In genomic region chr13:29850213-29850898, GRCh38 we compare ENCODE assay signal across 8 cellular contexts. TPM values are rescaled to one million over a fixed set of nuclear protein-coding genes. Genes with fewer than 3 reads are reported as not detected.
DNase-seq lines count a peak whose midpoint lies in the region; ATAC-seq and TF ChIP-seq lines count a peak whose summit lies in the region.

TSS of gene UBL3 (minus strand) at chr13:29850617. CDS start at chr13:29849538, 1,079 bp downstream.

- 0% methylated on average over 34 of the region's 64 CpGs for WGBS in SK-N-SH (ENCODE audit: low lambda C conversion rate)

- TF ChIP-seq RAD21 in SK-N-SH (IDR thresholded peaks at IDR 0.05; ENCODE audit: low read length) = no peak

- POLR2A ChIA-PET in SK-N-SH (lab: Yijun Ruan, JAX) = interaction anchor here (0.6 to 0.9 kb wide), 5 partner anchors 43 to 347 kb away, joined by 3 to 6 read pairs (median 3); no protein-coding TSS in a partner anchor

- H3K9me2 ChIP-seq in SK-N-SH = no peaks in the 10 kb centered on the region

- H3K9me3 ChIP-seq in SK-N-SH = no peaks in the 10 kb centered on the region

- H3F3A ChIP-seq in SK-N-SH (replicated peaks; ENCODE audit: insufficient read depth) = peaks cover 10% of the 10 kb centered on the region

- TF ChIP-seq CTCF in SK-N-SH (IDR thresholded peaks at IDR 0.05) = no peak

- peak within 1 kb of the TSS; percentile 81 for H3K4me3 ChIP-seq in GM08714 (ENCODE audit: low read length)
- peak within 1 kb of the TSS; percentile 73 to 97 for H3K4me3 ChIP-seq in SK-N-SH (ENCODE audit: low read depth in 2 of 2, low read length in 1 of 2)

- peak; percentile 94 for DNase-seq in NCI-H1092 (lab: John Stamatoyannopoulos, UW)
- peak; percentile 97 for DNase-seq in SK-N-SH
- peak; percentile 95 for DNase-seq in activated naive CD4-positive, alpha-beta T cell treated with anti-CD3 and anti-CD28 coated beads, Interleukin-2, amount 50 U/mL, for 16 hours
- peak; percentile 97 for DNase-seq in globus pallidus (ENCODE audit: low spot score)
- DNase-seq in non-pigmented ciliary epithelial cell (ENCODE audit: low read depth) = peak; percentile 86
- DNase-seq in substantia nigra (lab: John Stamatoyannopoulos, UW) = peak; percentile 80 to 98 (median 95)

- no peak for TF ChIP-seq EP300 in SK-N-SH (IDR thresholded peaks at IDR 0.05; ENCODE audit: borderline replicate concordance in 1 of 2, low read depth in 1 of 2, low read length in 1 of 2)

- peaks cover 11 to 24% of the 10 kb centered on the region in 2 experiments; a peak in 3 of 4 replicates for H3K4me1 ChIP-seq in SK-N-SH (ENCODE audit: control insufficient read depth in 1 of 2, insufficient read depth in 2 of 2, low read depth in 1 of 2, low read length in 1 of 2)

- CTCF ChIA-PET in SK-N-SH (lab: Yijun Ruan, JAX) = interaction anchor here (0.9 to 14.5 kb wide), 6 partner anchors 79 to 342 kb away, joined by 5 to 193 read pairs (median 6); no protein-coding TSS in a partner anchor

- H3K9ac ChIP-seq in SK-N-SH = peak within 1 kb of the TSS; percentile 84

- H3K27ac ChIP-seq in SK-N-SH (ENCODE audit: low read depth in 2 of 2, low read length in 1 of 2) = peak within 1 kb of the TSS; percentile 96
- H3K27ac ChIP-seq in substantia nigra (ENCODE audit: low read depth, low read length, poor library complexity, severe bottlenecking) = peak within 1 kb of the TSS; percentile 96

- H3K79me2 ChIP-seq in SK-N-SH (ENCODE audit: insufficient read depth) = peaks cover 43% of the 10 kb centered on the region

- peak; percentile 91 for ATAC-seq in HG02588 (IDR thresholded peaks at IDR 0.05; ENCODE audit: unreplicated experiment)

- peak within 1 kb of the TSS; percentile 74 for H2AFZ ChIP-seq in SK-N-SH (ENCODE audit: low read depth)

- peak within 1 kb of the TSS; percentile 83 for H3K4me2 ChIP-seq in SK-N-SH

- H3K36me3 ChIP-seq in SK-N-SH (replicated peaks in 1 of 2; ENCODE audit: control insufficient read depth in 1 of 2, insufficient read depth in 2 of 2, low read length in 1 of 2) = no peaks in the 10 kb centered on the region

- H4K20me1 ChIP-seq in SK-N-SH (ENCODE audit: insufficient read depth) = no peaks in the 10 kb centered on the region; the same call in 1 of the 2 replicates

- H3K27me3 ChIP-seq in SK-N-SH (ENCODE audit: insufficient read depth) = no peaks in the 10 kb centered on the region

TF ChIP-seq in SK-N-SH, 30 proteins besides CTCF, POLR2A, EP300 and RAD21 (continues in another document):
- TF ChIP-seq NFIC (IDR thresholded peaks at IDR 0.05; ENCODE audit: borderline replicate concordance) (no peak), RCOR1 (IDR thresholded peaks at IDR 0.05; ENCODE audit: low read length) (no peak; the same call in 1 of the 2 replicates), EZH2phosphoT487 (IDR thresholded peaks at IDR 0.05; ENCODE audit: borderline replicate concordance, low read depth) (no peak), SIN3A (IDR thresholded peaks at IDR 0.05; ENCODE audit: borderline replicate concordance, low read depth, low read length) (peak; percentile 69; the same call in 1 of the 2 replicates), FOXJ3 (CRISPR knock-in tag; IDR thresholded peaks at IDR 0.05) (no peak), RFX5 (IDR thresholded peaks at IDR 0.05; ENCODE audit: low read length) (no peak), IRF3 (IDR thresholded peaks at IDR 0.05; ENCODE audit: low read depth, low read length) (no peak), FOSL2 (IDR thresholded peaks at IDR 0.05; ENCODE audit: borderline replicate concordance, low read depth) (no peak), TCF12 (IDR thresholded peaks at IDR 0.05) (0 out of 2 replicates have a peak, but pooled peaks have one; percentile 17), FOXM1 (IDR thresholded peaks at IDR 0.05; ENCODE audit: low read depth) (no peak), MEF2A (IDR thresholded peaks at IDR 0.05; ENCODE audit: borderline replicate concordance, low read depth) (no peak), PBX3 (IDR thresholded peaks at IDR 0.05) (no peak), NRF1 (IDR thresholded peaks at IDR 0.05; ENCODE audit: low read depth, low read length) (no peak), MAX (IDR thresholded peaks at IDR 0.05; ENCODE audit: low read depth) (peak; percentile 30; the same call in 1 of the 2 replicates), YY1 (IDR thresholded peaks at IDR 0.05; ENCODE audit: low read depth) (peak; percentile 89), JUND (IDR thresholded peaks at IDR 0.05) (no peak), GATA2 (CRISPR knock-in tag; IDR thresholded peaks at IDR 0.05) (no peak), TAF1 (IDR thresholded peaks at IDR 0.05; ENCODE audit: borderline replicate concordance, low read depth, low read length) (0 out of 2 replicates have a peak, but pooled peaks have one; percentile 11), RXRA (IDR thresholded peaks at IDR 0.05; ENCODE audit: borderline replicate concordance, low read depth) (no peak), GABPA (IDR thresholded peaks at IDR 0.05; ENCODE audit: low read depth) (peak; percentile 58), SMC3 (IDR thresholded peaks at IDR 0.05; ENCODE audit: low read depth, low read length) (no peak), ZBTB33 (IDR thresholded peaks at IDR 0.05; ENCODE audit: borderline replicate concordance, low read depth) (peak; percentile 92), MXI1 (IDR thresholded peaks at IDR 0.05; ENCODE audit: low read depth, low read length) (no peak; the same call in 1 of the 2 replicates), TEAD4 (IDR thresholded peaks at IDR 0.05; ENCODE audit: borderline replicate concordance, insufficient read depth) (no peak), CHD2 (IDR thresholded peaks at IDR 0.05; ENCODE audit: low read length, partially characterized antibody) (peak; percentile 92)

RNA-seq across cellular contexts. Expression of gene UBL3, which starts in this region (rescaled TPM):
- 5.8 and 7.4 TPM in 2 replicates for polyA plus RNA-seq in SK-N-SH (2012; rRNA removed)
- polyA plus RNA-seq in SK-N-SH (2012; cell fraction: cytosol; rRNA removed) = 8.9 and 10.1 TPM in 2 replicates
- polyA plus RNA-seq in SK-N-SH (2012; cell fraction: nucleus; rRNA removed) = 2.9 and 4.5 TPM in 2 replicates

Comparison
In these comparisons a context has a peak if more than half of its experiments do, and no peak if none do; other contexts are left out.
1. Peak in every context shown above with its lines: DNase-seq, ATAC-seq, H3K4me3 ChIP-seq and H3K27ac ChIP-seq.